24 cellular contexts compared by ENCODE assay signal in genomic region chr5:159083532-159083931, GRCh38. TPM values are rescaled to one million over a fixed set of nuclear protein-coding genes. Genes with fewer than 3 reads are reported as not detected.
"Had no signal": no experiment of that assay in that cellular context is flagged by ENCODE, and none has a peak within 500 bp of the region (broad histone marks: within the 10 kb centered on the region; RNA-seq: fewer than 3 reads in every experiment).

No MANE protein-coding gene starts in this region.

- ATAC-seq: activated CD4-positive, alpha-beta T cell treated with anti-CD3 and anti-CD28 coated beads for 36 hours; gastrocnemius medialis; heart left ventricle; left cardiac atrium; right cardiac atrium; stimulated activated naive CD8-positive, alpha-beta T cell treated with anti-CD3 and anti-CD28 coated beads, Interleukin-15, amount 100 ng/mL, for 72 hours had no signal

- H3K4me1 Mint-ChIP-seq: activated CD4-positive, alpha-beta T cell treated with anti-CD3 and anti-CD28 coated beads for 36 hours; activated naive CD8-positive, alpha-beta T cell treated with anti-CD3 and anti-CD28 coated beads, Interleukin-2, amount 10 ng/mL, durations not matched to agents 7 days and 5 days; stimulated activated naive CD8-positive, alpha-beta T cell treated with anti-CD3 and anti-CD28 coated beads, Interleukin-15, amount 100 ng/mL, for 72 hours had no signal

- H3K4me1 ChIP-seq: colonic mucosa, gastrocnemius medialis, parathyroid adenoma had no signal

- FAIRE-seq: bronchial epithelial cell, TTC549 had no signal

- H3K27me3 Mint-ChIP-seq: stimulated activated naive CD8-positive, alpha-beta T cell treated with anti-CD3 and anti-CD28 coated beads, Interleukin-15, amount 100 ng/mL, for 72 hours had no signal

- H3K9me3 ChIP-seq: colonic mucosa, esophagus squamous epithelium, gastrocnemius medialis, heart left ventricle, suprapubic skin, tibial nerve had no signal

- H3K36me3 Mint-ChIP-seq: activated CD4-positive, alpha-beta memory T cell treated with anti-CD3 and anti-CD28 coated beads for 36 hours; activated naive CD8-positive, alpha-beta T cell treated with anti-CD3 and anti-CD28 coated beads, Interleukin-2, amount 10 ng/mL, durations not matched to agents 7 days and 5 days had no signal

- H3K27ac ChIP-seq: colonic mucosa, dorsolateral prefrontal cortex, esophagus squamous epithelium, gastrocnemius medialis, heart left ventricle, parathyroid adenoma, suprapubic skin, tibial nerve had no signal

- DNase-seq: activated CD4-positive, alpha-beta memory T cell treated with anti-CD3 and anti-CD28 coated beads for 36 hours; activated CD4-positive, alpha-beta T cell treated with anti-CD3 and anti-CD28 coated beads for 36 hours; activated naive CD4-positive, alpha-beta T cell treated with Interleukin-2 at 50 U/mL for 16 hours; activated naive CD8-positive, alpha-beta T cell treated with anti-CD3 and anti-CD28 coated beads, Interleukin-2, amount 10 ng/mL, durations not matched to agents 7 days and 5 days; activated T-cell treated with anti-CD3 and anti-CD28 coated beads, Interleukin-2, amount 50 U/mL, for 48 hours; amniotic stem cell; colonic mucosa; dorsolateral prefrontal cortex; esophagus squamous epithelium; gastrocnemius medialis; heart left ventricle; islet precursor cell; left cardiac atrium; mesenchymal stem cell; nephron progenitor cell; nucleus accumbens; right cardiac atrium; stimulated activated CD4-positive, alpha-beta T cell treated with anti-CD3 and anti-CD28 coated beads, Interleukin-4, amount 100 ng/mL, for 24 hours; stimulated activated naive CD8-positive, alpha-beta T cell treated with anti-CD3 and anti-CD28 coated beads, Interleukin-15, amount 100 ng/mL, for 72 hours had no signal

- H3K9ac ChIP-seq: parathyroid adenoma had no signal

- H3K9me3 Mint-ChIP-seq: activated CD4-positive, alpha-beta memory T cell treated with anti-CD3 and anti-CD28 coated beads for 36 hours; activated naive CD8-positive, alpha-beta T cell treated with anti-CD3 and anti-CD28 coated beads, Interleukin-2, amount 10 ng/mL, durations not matched to agents 7 days and 5 days; nephron progenitor cell; stimulated activated naive CD8-positive, alpha-beta T cell treated with anti-CD3 and anti-CD28 coated beads, Interleukin-15, amount 100 ng/mL, for 72 hours had no signal

- H3K27ac Mint-ChIP-seq: activated CD4-positive, alpha-beta memory T cell treated with anti-CD3 and anti-CD28 coated beads for 36 hours; activated CD4-positive, alpha-beta T cell treated with anti-CD3 and anti-CD28 coated beads for 36 hours; activated naive CD8-positive, alpha-beta T cell treated with anti-CD3 and anti-CD28 coated beads, Interleukin-2, amount 10 ng/mL, durations not matched to agents 7 days and 5 days; nephron progenitor cell; stimulated activated naive CD8-positive, alpha-beta T cell treated with anti-CD3 and anti-CD28 coated beads, Interleukin-15, amount 100 ng/mL, for 72 hours had no signal

- H3K4me3 ChIP-seq: colonic mucosa, dorsolateral prefrontal cortex, esophagus squamous epithelium, gastrocnemius medialis, heart left ventricle, suprapubic skin, tibial nerve had no signal

- H2AFZ ChIP-seq: parathyroid adenoma had no signal

- H3K4me3 Mint-ChIP-seq: activated CD4-positive, alpha-beta memory T cell treated with anti-CD3 and anti-CD28 coated beads for 36 hours; activated CD4-positive, alpha-beta T cell treated with anti-CD3 and anti-CD28 coated beads for 36 hours; activated naive CD8-positive, alpha-beta T cell treated with anti-CD3 and anti-CD28 coated beads, Interleukin-2, amount 10 ng/mL, durations not matched to agents 7 days and 5 days; nephron progenitor cell; stimulated activated naive CD8-positive, alpha-beta T cell treated with anti-CD3 and anti-CD28 coated beads, Interleukin-15, amount 100 ng/mL, for 72 hours had no signal

- H3K27me3 ChIP-seq: colonic mucosa, gastrocnemius medialis, heart left ventricle, suprapubic skin, tibial nerve had no signal

- H3K36me3 ChIP-seq: colonic mucosa, gastrocnemius medialis had no signal

- H3K79me2 ChIP-seq: parathyroid adenoma had no signal

RNA-seq across cellular contexts. Expression of gene EBF1, which starts 16.2 kb away (rescaled TPM):
- total RNA-seq: activated CD4-positive, alpha-beta memory T cell treated with anti-CD3 and anti-CD28 coated beads for 36 hours; bronchial epithelial cell had no signal
